In genomic region chr6:155224618-155225017, GRCh38 we compare ENCODE assay signal across 14 cellular contexts. TPM values are rescaled to one million over a fixed set of nuclear protein-coding genes. Genes with fewer than 3 reads are reported as not detected.
A peak's percentile ranks its signal among the peaks of the same experiment; 100 is the strongest.
DNase-seq lines count a peak whose midpoint lies in the region; ATAC-seq and TF ChIP-seq lines count a peak whose summit lies in the region.
"Had no signal": no experiment of that assay in that cellular context is flagged by ENCODE, and none has a peak within 500 bp of the region (broad histone marks: within the 10 kb centered on the region; RNA-seq: fewer than 3 reads in every experiment).

No MANE protein-coding gene starts in this region.

- ATAC-seq in activated CD4-positive, alpha-beta T cell treated with anti-CD3 and anti-CD28 coated beads for 36 hours: no peak
- ATAC-seq in activated naive CD4-positive, alpha-beta T cell treated with anti-CD3 and anti-CD28 coated beads, Interleukin-2, amount 50 U/mL, for 72 hours: peak in 1 of 2 donors; percentile 2
- ATAC-seq in T-cell (replicated peaks in 1 of 4): no peak
- ATAC-seq: right lobe of liver had no signal

- H3K36me3 Mint-ChIP-seq in activated CD4-positive, alpha-beta T cell treated with anti-CD3 and anti-CD28 coated beads for 36 hours (ENCODE audit: low read depth): no peaks in the 10 kb centered on the region
- peaks cover 0 to 19% of the 10 kb centered on the region in 2 donors for H3K36me3 Mint-ChIP-seq in activated naive CD4-positive, alpha-beta T cell treated with anti-CD3 and anti-CD28 coated beads, Interleukin-2, amount 50 U/mL, for 72 hours
- no peaks in the 10 kb centered on the region for H3K36me3 Mint-ChIP-seq in T-cell

- H3K27me3 ChIP-seq in neutrophil: no peaks in the 10 kb centered on the region
- H3K27me3 ChIP-seq: right lobe of liver, thyroid gland had no signal

- no peaks in the 10 kb centered on the region for H3K36me3 ChIP-seq in neutrophil
- H3K36me3 ChIP-seq: right lobe of liver, thyroid gland had no signal

- peaks cover 18% of the 10 kb centered on the region for H3K4me1 Mint-ChIP-seq in activated CD4-positive, alpha-beta T cell treated with anti-CD3 and anti-CD28 coated beads for 36 hours
- peaks cover 5 to 16% (median 10%) of the 10 kb centered on the region in 3 donors for H3K4me1 Mint-ChIP-seq in T-cell

- CTCF ChIA-PET in activated CD4-positive, alpha-beta T cell treated with anti-CD3 and anti-CD28 coated beads for 36 hours (lab: Charles Lee): no interaction called here
- CTCF ChIA-PET in T-cell (lab: Charles Lee): no interaction called here

- POLR2A ChIA-PET in activated CD4-positive, alpha-beta T cell treated with anti-CD3 and anti-CD28 coated beads for 36 hours (lab: Charles Lee): no interaction called here
- POLR2A ChIA-PET in T-cell (lab: Charles Lee): no interaction called here

- no peak for TF ChIP-seq CTCF in neutrophil (IDR thresholded peaks at IDR 0.05)

- peak overlapping the region; percentile 95 for H3K27ac ChIP-seq in neutrophil
- H3K27ac ChIP-seq: right lobe of liver, thyroid gland had no signal

- H3K27me3 Mint-ChIP-seq in activated CD4-positive, alpha-beta T cell treated with anti-CD3 and anti-CD28 coated beads for 36 hours: no peaks in the 10 kb centered on the region
- peaks cover 1 to 8% of the 10 kb centered on the region in 2 donors for H3K27me3 Mint-ChIP-seq in T-cell

- no peak overlapping the region for H3K4me3 Mint-ChIP-seq in activated CD4-positive, alpha-beta T cell treated with anti-CD3 and anti-CD28 coated beads for 36 hours
- H3K4me3 Mint-ChIP-seq in T-cell: no peak overlapping the region

- H3K4me3 ChIP-seq in neutrophil (ENCODE audit: low read depth in 1 of 2, low read length in 1 of 2): peak overlapping the region; percentile 19 to 59
- H3K4me3 ChIP-seq: right lobe of liver, thyroid gland had no signal

- peaks cover 57 to 58% of the 10 kb centered on the region in 2 experiments for H3K4me1 ChIP-seq in neutrophil (ENCODE audit: control insufficient read depth in 1 of 2, insufficient read depth in 1 of 2, low read depth in 1 of 2, low read length in 1 of 2)
- H3K4me1 ChIP-seq: right lobe of liver had no signal

- no peaks in the 10 kb centered on the region for H3K9me3 Mint-ChIP-seq in activated CD4-positive, alpha-beta T cell treated with anti-CD3 and anti-CD28 coated beads for 36 hours (ENCODE audit: low read depth)
- peaks cover 0 to 2% of the 10 kb centered on the region in 2 donors for H3K9me3 Mint-ChIP-seq in activated naive CD4-positive, alpha-beta T cell treated with anti-CD3 and anti-CD28 coated beads, Interleukin-2, amount 50 U/mL, for 72 hours
- H3K9me3 Mint-ChIP-seq in T-cell: no peaks in the 10 kb centered on the region

- DNase-seq in activated CD4-positive, alpha-beta T cell treated with anti-CD3 and anti-CD28 coated beads for 36 hours: no peak
- DNase-seq in activated CD4-positive, alpha-beta T cell treated with anti-CD3 and anti-CD28 coated beads, Interleukin-2, amount 50 U/mL, for 4 hours: no peak
- DNase-seq in MV-4-11 (lab: John Stamatoyannopoulos, UW): peak; percentile 6
- no peak for DNase-seq in activated naive CD4-positive, alpha-beta T cell treated with anti-CD3 and anti-CD28 coated beads, Interleukin-2, amount 50 U/mL, for 72 hours (ENCODE audit: low spot score in 2 of 2)
- no peak for DNase-seq in activated CD4-positive, CD25-positive, alpha-beta regulatory T cell (lab: John Stamatoyannopoulos, UW)
- DNase-seq in T-cell: no peak
- no peak for DNase-seq in AG08396 (ENCODE audit: low spot score)
- DNase-seq: Karpas-422, NCI-H446, right lobe of liver, thyroid gland had no signal

- H3K27ac Mint-ChIP-seq in activated CD4-positive, alpha-beta T cell treated with anti-CD3 and anti-CD28 coated beads for 36 hours: peak overlapping the region; percentile 4
- peak overlapping the region; percentile 65 to 81 for H3K27ac Mint-ChIP-seq in activated naive CD4-positive, alpha-beta T cell treated with anti-CD3 and anti-CD28 coated beads, Interleukin-2, amount 50 U/mL, for 72 hours
- H3K27ac Mint-ChIP-seq in T-cell: peak overlapping the region in 1 of 2 donors; percentile 27

- no peaks in the 10 kb centered on the region for H3K9me3 ChIP-seq in neutrophil
- H3K9me3 ChIP-seq: right lobe of liver, thyroid gland had no signal

- intact Hi-C loops in activated CD4-positive, alpha-beta T cell treated with anti-CD3 and anti-CD28 coated beads for 36 hours (cut with DNase I, micrococcal nuclease): loop anchor here (1.0 kb wide), 5 partner anchors 38 to 618 kb away; partner anchors contain the start of gene TFB1M (in 2 of the 2)

RNA-seq across cellular contexts. Expression of gene CLDN20, which starts 39.2 kb away (rescaled TPM):
- not detected for total RNA-seq in activated CD4-positive, alpha-beta T cell treated with anti-CD3 and anti-CD28 coated beads for 36 hours
- not detected for total RNA-seq in activated naive CD4-positive, alpha-beta T cell treated with anti-CD3 and anti-CD28 coated beads, Interleukin-2, amount 50 U/mL, for 72 hours
- not detected for total RNA-seq in T-cell
- total RNA-seq: Daoy, esophagus mucosa, right lobe of liver, thyroid gland had no signal
